In genomic region chr20:15076785-15077184, GRCh38 we compare ENCODE assay signal across 24 cellular contexts.
A peak's percentile ranks its signal among the peaks of the same experiment; 100 is the strongest.
DNase-seq lines count a peak whose midpoint lies in the region; ATAC-seq, FAIRE-seq and TF ChIP-seq lines count a peak whose summit lies in the region.
"Had no signal": no experiment of that assay in that cellular context is flagged by ENCODE, and none has a peak within 500 bp of the region (broad histone marks: within the 10 kb centered on the region; RNA-seq: fewer than 3 reads in every experiment).

No MANE protein-coding gene starts in this region.

- H3K4me1 ChIP-seq in HEK293 (ENCODE audit: control insufficient read depth, insufficient read depth, low read length), result peaks cover 7% of the 10 kb centered on the region
- H3K4me1 ChIP-seq in small intestine (ENCODE audit: control insufficient read depth in 2 of 2, insufficient read depth in 1 of 2, low read depth in 1 of 2, low read length in 1 of 2), result no peaks in the 10 kb centered on the region

- POLR2A ChIA-PET in HEK293 (lab: Yijun Ruan, JAX), result no interaction called here

- H3K36me3 ChIP-seq in HEK293 (ENCODE audit: control insufficient read depth in 2 of 2, insufficient read depth in 1 of 2, low read length in 2 of 2) (no peaks in the 10 kb centered on the region), small intestine (ENCODE audit: control insufficient read depth in 2 of 2, insufficient read depth in 2 of 2, low read length in 2 of 2) (no peaks in the 10 kb centered on the region)

- no peaks in the 10 kb centered on the region for H3K27me3 Mint-ChIP-seq in activated T-cell treated with anti-CD3 and anti-CD28 coated beads, Interleukin-2, amount 50 U/mL, for 4 hours (ENCODE audit: low read depth)
- H3K27me3 Mint-ChIP-seq: B cell had no signal

- H3K4me3 Mint-ChIP-seq in activated T-cell treated with anti-CD3 and anti-CD28 coated beads, Interleukin-2, amount 50 U/mL, for 4 hours, result no peak overlapping the region
- H3K4me3 Mint-ChIP-seq: B cell; CD8-positive, alpha-beta memory T cell had no signal

- 17 to 59% (median 51%) methylated on average over 1 of the region's 1 CpG for WGBS in small intestine, 3 donors

- H3K9me3 ChIP-seq in HEK293 (ENCODE audit: control insufficient read depth, insufficient read depth, low read depth, low read length), result no peaks in the 10 kb centered on the region
- no peaks in the 10 kb centered on the region for H3K9me3 ChIP-seq in small intestine (ENCODE audit: control insufficient read depth, low read depth)

- FAIRE-seq in small intestine (lab: Jason Lieb, UNC), result peak; percentile 15
- FAIRE-seq: GM12892, GM19239, RCC 7860 had no signal

- H3K27ac ChIP-seq in HEK293 (ENCODE audit: extremely low read depth, low read depth, low read length), result no peak overlapping the region
- no peak overlapping the region for H3K27ac ChIP-seq in small intestine (ENCODE audit: low read depth in 1 of 2, low read length in 1 of 2)
- H3K27ac ChIP-seq: C4-2B, SK-N-MC had no signal

- no peaks in the 10 kb centered on the region for H3K4me1 Mint-ChIP-seq in activated T-cell treated with anti-CD3 and anti-CD28 coated beads, Interleukin-2, amount 50 U/mL, for 4 hours (ENCODE audit: low read depth)
- H3K4me1 Mint-ChIP-seq: B cell; CD8-positive, alpha-beta memory T cell had no signal

- CTCF ChIA-PET in HEK293 (lab: Yijun Ruan, JAX), result interaction anchor here (0.7 kb wide), 1 partner anchor 16 kb away, joined by 3 read pairs; no protein-coding TSS in a partner anchor

- H3K27me3 ChIP-seq in small intestine (ENCODE audit: control insufficient read depth in 2 of 2, insufficient read depth in 2 of 2, low read length in 2 of 2), result no peaks in the 10 kb centered on the region

- DNase-seq in NCI-H1048 (lab: John Stamatoyannopoulos, UW) (peak; percentile 54), NCI-H748 (lab: John Stamatoyannopoulos, UW; ENCODE audit: unreplicated experiment) (peak; percentile 51), small intestine (no peak)
- no peak for DNase-seq in stimulated activated naive CD4-positive, alpha-beta T cell (lab: John Stamatoyannopoulos, UW)
- DNase-seq in activated T-cell treated with anti-CD3 and anti-CD28 coated beads, Interleukin-2, amount 50 U/mL, for 4 hours, result no peak
- DNase-seq: Calu3; CD8-positive, alpha-beta memory T cell; DMS79 treated with DMSO at 0.1 percent for 48 hours; GF-D8; MV-4-11; NCI-H187; NCI-H2081 treated with DMSO at 0.1 percent for 48 hours; NCI-H446 treated with DMSO at 0.1 percent for 48 hours; NCI-H526; SIG-M5 had no signal

- ATAC-seq in GM18858 (IDR thresholded peaks at IDR 0.05; ENCODE audit: unreplicated experiment), result no peak
- ATAC-seq in activated T-cell treated with anti-CD3 and anti-CD28 coated beads, Interleukin-2, amount 50 U/mL, for 4 hours, result no peak
- ATAC-seq: HCT116 had no signal

- H3K36me3 Mint-ChIP-seq in activated T-cell treated with anti-CD3 and anti-CD28 coated beads, Interleukin-2, amount 50 U/mL, for 4 hours (ENCODE audit: insufficient read depth), result no peaks in the 10 kb centered on the region
- H3K36me3 Mint-ChIP-seq: CD8-positive, alpha-beta memory T cell had no signal

- TF ChIP-seq CTCF in HEK293 (tag by site-specific recombination; IDR thresholded peaks at IDR 0.05), result no peak

- no peaks in the 10 kb centered on the region for H3K9me3 Mint-ChIP-seq in activated T-cell treated with anti-CD3 and anti-CD28 coated beads, Interleukin-2, amount 50 U/mL, for 4 hours

- H3K4me3 ChIP-seq in HEK293 (ENCODE audit: low read depth, low read length), result no peak overlapping the region
- H3K4me3 ChIP-seq in small intestine (ENCODE audit: low read depth in 1 of 2, low read length in 2 of 2), result no peak overlapping the region
- H3K4me3 ChIP-seq: SK-N-MC had no signal

TF ChIP-seq in HEK293, 187 proteins besides CTCF, POLR2A, EP300 and RAD21:
- TF ChIP-seq IKZF3 (tag by site-specific recombination; IDR thresholded peaks at IDR 0.05) (no peak), ZNF184 (tag by site-specific recombination; IDR thresholded peaks at IDR 0.05) (no peak), GLI4 (tag by site-specific recombination; IDR thresholded peaks at IDR 0.05) (no peak), ZNF138 (tag by site-specific recombination; IDR thresholded peaks at IDR 0.05; ENCODE audit: borderline replicate concordance) (no peak), OSR2 (tag by site-specific recombination; IDR thresholded peaks at IDR 0.05) (peak; percentile 45; the same call in 1 of the 2 replicates), KLF7 (tag by site-specific recombination; IDR thresholded peaks at IDR 0.05; ENCODE audit: borderline replicate concordance) (no peak), ZNF16 (tag by site-specific recombination; IDR thresholded peaks at IDR 0.05; ENCODE audit: low read depth) (no peak), ZNF2 (tag by site-specific recombination; IDR thresholded peaks at IDR 0.05) (no peak), FEZF1 (tag by site-specific recombination; IDR thresholded peaks at IDR 0.05) (peak; percentile 57; the same call in 1 of the 2 replicates), ZNF473 (tag by site-specific recombination; IDR thresholded peaks at IDR 0.05) (no peak), ZFHX2 (tag by site-specific recombination; conservative IDR thresholded peaks at IDR 0.05) (no peak), ZNF501 (tag by site-specific recombination; IDR thresholded peaks at IDR 0.05) (no peak), ZNF843 (tag by site-specific recombination; IDR thresholded peaks at IDR 0.05) (peak; percentile 39; the same call in 1 of the 2 replicates)
- TF ChIP-seq, protein P1, sequence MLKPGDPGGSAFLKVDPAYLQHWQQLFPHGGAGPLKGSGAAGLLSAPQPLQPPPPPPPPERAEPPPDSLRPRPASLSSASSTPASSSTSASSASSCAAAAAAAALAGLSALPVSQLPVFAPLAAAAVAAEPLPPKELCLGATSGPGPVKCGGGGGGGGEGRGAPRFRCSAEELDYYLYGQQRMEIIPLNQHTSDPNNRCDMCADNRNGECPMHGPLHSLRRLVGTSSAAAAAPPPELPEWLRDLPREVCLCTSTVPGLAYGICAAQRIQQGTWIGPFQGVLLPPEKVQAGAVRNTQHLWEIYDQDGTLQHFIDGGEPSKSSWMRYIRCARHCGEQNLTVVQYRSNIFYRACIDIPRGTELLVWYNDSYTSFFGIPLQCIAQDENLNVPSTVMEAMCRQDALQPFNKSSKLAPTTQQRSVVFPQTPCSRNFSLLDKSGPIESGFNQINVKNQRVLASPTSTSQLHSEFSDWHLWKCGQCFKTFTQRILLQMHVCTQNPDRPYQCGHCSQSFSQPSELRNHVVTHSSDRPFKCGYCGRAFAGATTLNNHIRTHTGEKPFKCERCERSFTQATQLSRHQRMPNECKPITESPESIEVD (tag by site-specific recombination; IDR thresholded peaks at IDR 0.05), result peak; percentile 56

Comparison
In these comparisons a context has a peak if more than half of its experiments do, and no peak if none do; other contexts are left out.
1. DNase-seq: peak in NCI-H1048 (single experiment) and NCI-H748 (single experiment); none in small intestine (single experiment), stimulated activated naive CD4-positive, alpha-beta T cell (0 of 6) and activated T-cell treated with anti-CD3 and anti-CD28 coated beads, Interleukin-2, amount 50 U/mL, for 4 hours (single experiment).